Comparison of ENCODE assay signal across 17 cellular contexts in genomic region chr20:64050261-64051032, GRCh38. TPM values are rescaled to one million over a fixed set of nuclear protein-coding genes. Genes with fewer than 3 reads are reported as not detected.
DNase-seq lines count a peak whose midpoint lies in the region; ATAC-seq and TF ChIP-seq lines count a peak whose summit lies in the region.
"Had no signal": no experiment of that assay in that cellular context is flagged by ENCODE, and none has a peak within 500 bp of the region (broad histone marks: within the 10 kb centered on the region; RNA-seq: fewer than 3 reads in every experiment).

No MANE protein-coding gene starts in this region.

- peaks cover 0 to 32% of the 10 kb centered on the region in 2 donors for H3K27me3 ChIP-seq in Peyer's patch
- peaks cover 98% of the 10 kb centered on the region for H3K27me3 ChIP-seq in gastroesophageal sphincter
- H3K27me3 ChIP-seq in sigmoid colon: peaks cover 41 to 96% (median 83%) of the 10 kb centered on the region in 3 donors

- DNase-seq in GF-D8 (lab: John Stamatoyannopoulos, UW): peak; percentile 56
- no peak for DNase-seq in Peyer's patch
- no peak for DNase-seq in sigmoid colon
- DNase-seq in Kasumi-1 (lab: John Stamatoyannopoulos, UW): no peak
- no peak for DNase-seq in stimulated activated CD4-positive, alpha-beta T cell treated with anti-CD3 and anti-CD28 coated beads, Interleukin-4, amount 100 ng/mL, for 24 hours
- DNase-seq: activated CD4-positive, alpha-beta T cell treated with anti-CD3 and anti-CD28 coated beads for 4 hours; caudate nucleus; CD4-positive, CD25-positive, alpha-beta regulatory T cell; NCI-H774; occipital lobe; stimulated activated CD4-positive, alpha-beta T cell treated with anti-CD3 and anti-CD28 coated beads, Interleukin-2, amount 100 ng/mL, for 24 hours; stimulated activated naive CD4-positive, alpha-beta T cell treated with Interleukin-2 at 50 U/mL for 16 hours had no signal

- no peaks in the 10 kb centered on the region for H3K36me3 ChIP-seq in Peyer's patch
- no peaks in the 10 kb centered on the region for H3K36me3 ChIP-seq in gastroesophageal sphincter
- no peaks in the 10 kb centered on the region for H3K36me3 ChIP-seq in sigmoid colon

- TF ChIP-seq POLR2A in Peyer's patch (IDR thresholded peaks at IDR 0.05) (no peak), gastroesophageal sphincter (IDR thresholded peaks at IDR 0.05) (no peak), sigmoid colon (IDR thresholded peaks at IDR 0.05) (no peak)

- 100% methylated on average over 1 of the region's 23 CpGs; no CpG with 5 or more reads in 1 of the 2 donors for WGBS in gastroesophageal sphincter (ENCODE audit: low coverage in 1 of 2), 2 donors
- 57 to 79% methylated on average over 23 of the region's 23 CpGs for WGBS in sigmoid colon, 2 donors

- no peak for TF ChIP-seq EP300 in gastroesophageal sphincter (IDR thresholded peaks at IDR 0.05)
- TF ChIP-seq EP300 in sigmoid colon (IDR thresholded peaks at IDR 0.05): no peak

- H3K9me3 ChIP-seq in Peyer's patch: no peaks in the 10 kb centered on the region
- H3K9me3 ChIP-seq in gastroesophageal sphincter: no peaks in the 10 kb centered on the region
- H3K9me3 ChIP-seq in sigmoid colon: no peaks in the 10 kb centered on the region

- peak overlapping the region in 3 of 4 donors; percentile 31 to 65 (median 57) for H3K27ac ChIP-seq in Peyer's patch
- H3K27ac ChIP-seq in gastroesophageal sphincter: peak overlapping the region in 3 of 4 donors; percentile 68 to 76 (median 75)
- peak overlapping the region; percentile 44 to 68 (median 53) for H3K27ac ChIP-seq in sigmoid colon

- no peak for TF ChIP-seq CTCF in Peyer's patch (IDR thresholded peaks at IDR 0.05)
- TF ChIP-seq CTCF in gastroesophageal sphincter (IDR thresholded peaks at IDR 0.05): no peak
- TF ChIP-seq CTCF in sigmoid colon (IDR thresholded peaks at IDR 0.05): no peak

- H3K4me1 ChIP-seq in Peyer's patch: peaks cover 0 to 24% (median 9%) of the 10 kb centered on the region in 4 donors
- peaks cover 0 to 25% (median 5%) of the 10 kb centered on the region in 3 donors for H3K4me1 ChIP-seq in gastroesophageal sphincter
- H3K4me1 ChIP-seq in sigmoid colon: peaks cover 0 to 21% (median 16%) of the 10 kb centered on the region in 4 donors

- ATAC-seq in gastroesophageal sphincter (no peak), HG02970 (IDR thresholded peaks at IDR 0.05; ENCODE audit: low FRiP score, unreplicated experiment) (no peak), HG03520 (IDR thresholded peaks at IDR 0.05; ENCODE audit: unreplicated experiment) (no peak)

- intact Hi-C loops in sigmoid colon (cut with DNase I): no loop called here

- peak overlapping the region in 1 of 4 donors; percentile 37 for H3K4me3 ChIP-seq in Peyer's patch
- H3K4me3 ChIP-seq in gastroesophageal sphincter: peak overlapping the region in 1 of 2 donors; percentile 48
- peak overlapping the region in 2 of 4 donors; percentile 27 to 28 for H3K4me3 ChIP-seq in sigmoid colon

RNA-seq across cellular contexts. Expression of gene SOX18, which starts 1.0 kb away (rescaled TPM):
- total RNA-seq in Peyer's patch: 1 to 10 TPM in 3 of 4 donors, not detected in 1; 2.8 to 6.6 (median 3.4) TPM
- total RNA-seq in gastroesophageal sphincter: 10 to 100 TPM in 1 of 4 donors, 1 to 10 TPM in 3; 4.4 to 13.3 (median 7.1) TPM
- total RNA-seq in sigmoid colon: 1 to 10 TPM; 1.8 to 5.5 (median 3.8) TPM
- polyA plus RNA-seq in sigmoid colon: 10 to 100 TPM in 1 of 3 donors, 1 to 10 TPM in 1, under 1 TPM in 1; 0.69 to 11.9 (median 3.0) TPM
- total RNA-seq: CD4-positive, CD25-positive, alpha-beta regulatory T cell; fibroblast of lung had no signal
- polyA plus RNA-seq: CD4-positive, CD25-positive, alpha-beta regulatory T cell; fibroblast of lung; IgD-negative memory B cell had no signal

RNA-seq across cellular contexts. Expression of gene TCEA2, which starts 12.6 kb away (rescaled TPM):
- total RNA-seq in Peyer's patch (10 to 100 TPM in 2 of 4 donors, 1 to 10 TPM in 2; 4.7 to 19.8 (median 8.3) TPM), gastroesophageal sphincter (10 to 100 TPM; 28.1 to 39.7 (median 33.6) TPM), sigmoid colon (10 to 100 TPM; 41.7 to 50.5 (median 42.2) TPM)
- polyA plus RNA-seq in sigmoid colon: 10 to 100 TPM in 2 of 3 donors, 1 to 10 TPM in 1; 2.1 to 14.0 (median 11.4) TPM

RNA-seq across cellular contexts. Expression of gene C20orf204, which starts 14.5 kb away (rescaled TPM):
- total RNA-seq in Peyer's patch (1 to 10 TPM in 2 of 4 donors, under 1 TPM in 2; 0.18 to 2.1 (median 1.1) TPM), gastroesophageal sphincter (1 to 10 TPM in 1 of 4 donors, under 1 TPM in 2, not detected in 1; 0.40 to 1.6 (median 0.58) TPM), sigmoid colon (1 to 10 TPM in 1 of 4 donors, under 1 TPM in 3; under 0.01 to 1.1 (median 0.37) TPM)
- polyA plus RNA-seq in sigmoid colon: 1 to 10 TPM in 1 of 3 donors, not detected in 2; 1.7 TPM
- polyA plus RNA-seq: IgD-negative memory B cell had no signal

RNA-seq across cellular contexts. Expression of gene RGS19, which starts 28.9 kb away (rescaled TPM):
- total RNA-seq in Peyer's patch (10 to 100 TPM in 1 of 4 donors, 1 to 10 TPM in 3; 3.3 to 39.6 (median 6.8) TPM), gastroesophageal sphincter (10 to 100 TPM in 2 of 4 donors, 1 to 10 TPM in 2; 3.4 to 16.0 (median 10.5) TPM), sigmoid colon (10 to 100 TPM in 2 of 4 donors, 1 to 10 TPM in 2; 7.5 to 12.3 (median 10.5) TPM)
- polyA plus RNA-seq in sigmoid colon: 10 to 100 TPM; 11.1 to 22.0 (median 12.6) TPM

RNA-seq across cellular contexts. Expression of gene OPRL1, which starts 29.4 kb away (rescaled TPM):
- under 1 TPM in 1 of 4 donors, not detected in 3; 0.27 TPM for total RNA-seq in Peyer's patch
- 1 to 10 TPM in 1 of 4 donors, under 1 TPM in 3; 0.50 to 1.1 (median 0.66) TPM for total RNA-seq in gastroesophageal sphincter
- 1 to 10 TPM in 1 of 4 donors, under 1 TPM in 3; 0.71 to 2.2 (median 0.89) TPM for total RNA-seq in sigmoid colon
- polyA plus RNA-seq in sigmoid colon: 1 to 10 TPM in 1 of 3 donors, under 1 TPM in 1, not detected in 1; under 0.01 to 1.0 TPM
